8 cellular contexts compared by ENCODE assay signal in genomic region chr19:54114340-54114826, GRCh38. TPM values are rescaled to one million over a fixed set of nuclear protein-coding genes. Genes with fewer than 3 reads are reported as not detected.
DNase-seq lines count a peak whose midpoint lies in the region; ATAC-seq and TF ChIP-seq lines count a peak whose summit lies in the region.

No MANE protein-coding gene starts in this region.

- H2BK5ac ChIP-seq in neuronal stem cell (ENCODE audit: low read length): no peak overlapping the region

- peaks cover 11% of the 10 kb centered on the region for H3K79me1 ChIP-seq in neuronal stem cell (ENCODE audit: low read depth, low read length)

- DNase-seq in DMS153 (lab: John Stamatoyannopoulos, UW): peak; percentile 2
- no peak for DNase-seq in DMS153 treated with DMSO at 0.1 percent for 48 hours (lab: John Stamatoyannopoulos, UW; ENCODE audit: unreplicated experiment)
- peak; percentile 64 for DNase-seq in NOMO-1 treated with dmso at 0.1 percent for 144 hours (lab: John Stamatoyannopoulos, UW; ENCODE audit: unreplicated experiment)
- DNase-seq in activated effector memory CD4-positive, alpha-beta T cell treated with anti-CD3 and anti-CD28 coated beads, Interleukin-2, amount 50 U/mL, for 16 hours: peak; percentile 83
- peak in 1 of 2 donors; percentile 65 for DNase-seq in foreskin fibroblast
- DNase-seq in neuronal stem cell (ENCODE audit: low spot score): no peak
- no peak for DNase-seq in amniotic stem cell (lab: John Stamatoyannopoulos, UW)

- peak overlapping the region; percentile 10 for H2AK5ac ChIP-seq in neuronal stem cell (ENCODE audit: low read depth, low read length)

- H3K4me3 ChIP-seq in foreskin fibroblast (ENCODE audit: low read depth in 1 of 2, low read length in 2 of 2) (peak overlapping the region; percentile 47 to 76), neuronal stem cell (ENCODE audit: low read length in 2 of 2) (peak overlapping the region; percentile 64 to 91)

- no peak overlapping the region for H3K4ac ChIP-seq in neuronal stem cell (ENCODE audit: low read length)

- H3K4me2 ChIP-seq in neuronal stem cell (ENCODE audit: insufficient read depth, low read length, poor library complexity, severe bottlenecking): peak overlapping the region; percentile 80

- no peaks in the 10 kb centered on the region for H3K9me3 ChIP-seq in neuronal stem cell (replicated peaks in 1 of 2; ENCODE audit: control insufficient read depth in 2 of 2, insufficient read depth in 1 of 2, low read depth in 1 of 2, low read length in 2 of 2)

- H4K8ac ChIP-seq in neuronal stem cell (ENCODE audit: low read depth, low read length): no peak overlapping the region

- H2AFZ ChIP-seq in neuronal stem cell (ENCODE audit: low read length): no peak overlapping the region

- H2BK120ac ChIP-seq in neuronal stem cell (ENCODE audit: low read depth, low read length): no peak overlapping the region

- peaks cover 3 to 4% of the 10 kb centered on the region in 2 donors for H3K4me1 ChIP-seq in neuronal stem cell (ENCODE audit: control insufficient read depth in 2 of 2, insufficient read depth in 1 of 2, low read depth in 1 of 2, low read length in 2 of 2)

- no peak overlapping the region for H3K14ac ChIP-seq in neuronal stem cell (ENCODE audit: low read length)

- peaks cover 22 to 52% of the 10 kb centered on the region in 2 donors for H3K36me3 ChIP-seq in neuronal stem cell (replicated peaks in 1 of 2; ENCODE audit: control insufficient read depth in 2 of 2, insufficient read depth in 2 of 2, low read length in 2 of 2)

- peak overlapping the region; percentile 79 for H3K9ac ChIP-seq in neuronal stem cell (ENCODE audit: low read depth, low read length, poor library complexity)

- no peak overlapping the region for H3K27ac ChIP-seq in neuronal stem cell (replicated peaks; ENCODE audit: low read length)

- WGBS in neuronal stem cell (ENCODE audit: extremely low coverage in 2 of 2, insufficient read length in 2 of 2, insufficient replicate concordance in 1 of 2), 2 donors: no CpG with 5 or more reads among the region's 24 CpGs

- ATAC-seq in GM19324 (IDR thresholded peaks at IDR 0.05; ENCODE audit: low FRiP score, unreplicated experiment): no peak

- H3K23ac ChIP-seq in neuronal stem cell (ENCODE audit: low read depth, low read length, poor library complexity): peak overlapping the region; percentile 48

- peak overlapping the region; percentile 27 for H3K18ac ChIP-seq in neuronal stem cell (ENCODE audit: low read length)

- H2BK12ac ChIP-seq in neuronal stem cell (ENCODE audit: low read length): no peak overlapping the region

- H2BK15ac ChIP-seq in neuronal stem cell (ENCODE audit: low read length): no peak overlapping the region

- no peaks in the 10 kb centered on the region for H3K27me3 ChIP-seq in neuronal stem cell (ENCODE audit: control insufficient read depth in 3 of 3, insufficient read depth in 3 of 3, low read depth in 1 of 3, low read length in 3 of 3)

- no peak overlapping the region for H4K91ac ChIP-seq in neuronal stem cell (ENCODE audit: low read depth, low read length, poor library complexity)

- no peak for TF ChIP-seq CTCF in foreskin fibroblast (IDR thresholded peaks at IDR 0.05; ENCODE audit: low read depth, low read length)

RNA-seq across cellular contexts. Expression of gene TFPT, which starts 1.1 kb away (rescaled TPM):
- polyA plus RNA-seq in neuronal stem cell (2013, experiment 1 of 2): 13.8 TPM
- 14.2 TPM for polyA plus RNA-seq in neuronal stem cell (2013, experiment 2 of 2)

RNA-seq across cellular contexts. Expression of gene PRPF31, which starts 1.2 kb away (rescaled TPM):
- 55.5 TPM for polyA plus RNA-seq in neuronal stem cell (2013, experiment 1 of 2)
- polyA plus RNA-seq in neuronal stem cell (2013, experiment 2 of 2): 57.0 TPM

RNA-seq across cellular contexts. Expression of gene NDUFA3, which starts 11.7 kb away (rescaled TPM):
- 777 TPM for polyA plus RNA-seq in neuronal stem cell (2013, experiment 1 of 2)
- polyA plus RNA-seq in neuronal stem cell (2013, experiment 2 of 2): 754 TPM

RNA-seq across cellular contexts. Expression of gene OSCAR, which starts 13.8 kb away (rescaled TPM):
- 0.60 TPM for polyA plus RNA-seq in neuronal stem cell (2013, experiment 1 of 2)
- polyA plus RNA-seq in neuronal stem cell (2013, experiment 2 of 2): 0.46 TPM

RNA-seq across cellular contexts. Expression of gene CNOT3, which starts 23.2 kb away (rescaled TPM):
- 63.9 TPM for polyA plus RNA-seq in neuronal stem cell (2013, experiment 1 of 2)
- polyA plus RNA-seq in neuronal stem cell (2013, experiment 2 of 2): 63.3 TPM

Comparison
In these comparisons a context has a peak if more than half of its experiments do, and no peak if none do; other contexts are left out.
1. DNase-seq: peak in DMS153 (single experiment), NOMO-1 treated with dmso at 0.1 percent for 144 hours (single experiment) and activated effector memory CD4-positive, alpha-beta T cell treated with anti-CD3 and anti-CD28 coated beads, Interleukin-2, amount 50 U/mL, for 16 hours (single experiment); none in DMS153 treated with DMSO at 0.1 percent for 48 hours (single experiment), neuronal stem cell (single experiment) and amniotic stem cell (single experiment).